1 cellular context compared by ENCODE assay signal in the genomic region with DNA sequence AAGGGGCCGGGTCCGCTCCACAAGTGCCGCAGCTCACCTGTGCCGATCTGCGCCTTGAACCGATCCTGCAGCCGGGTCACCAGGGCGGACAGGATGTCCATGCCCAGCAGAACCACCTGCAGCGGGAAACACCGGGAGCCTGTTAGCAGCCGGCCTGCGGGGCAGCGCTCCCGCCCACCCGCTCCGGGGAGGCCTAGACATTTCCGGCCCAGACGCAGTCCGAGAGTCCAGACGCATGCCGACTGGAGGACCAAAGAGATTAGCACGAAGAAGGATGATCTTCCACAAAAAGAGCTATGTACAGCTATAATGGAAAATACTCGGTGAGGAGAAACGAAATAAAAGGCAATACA.
A peak's percentile ranks its signal among the peaks of the same experiment; 100 is the strongest.
TF ChIP-seq lines count a peak whose summit lies in the region.

No MANE protein-coding gene starts in this region.

TF ChIP-seq in HepG2, 621 proteins besides CTCF, POLR2A, EP300 and RAD21 (continued from another document and continues in another):
- TF ChIP-seq, protein P1, sequence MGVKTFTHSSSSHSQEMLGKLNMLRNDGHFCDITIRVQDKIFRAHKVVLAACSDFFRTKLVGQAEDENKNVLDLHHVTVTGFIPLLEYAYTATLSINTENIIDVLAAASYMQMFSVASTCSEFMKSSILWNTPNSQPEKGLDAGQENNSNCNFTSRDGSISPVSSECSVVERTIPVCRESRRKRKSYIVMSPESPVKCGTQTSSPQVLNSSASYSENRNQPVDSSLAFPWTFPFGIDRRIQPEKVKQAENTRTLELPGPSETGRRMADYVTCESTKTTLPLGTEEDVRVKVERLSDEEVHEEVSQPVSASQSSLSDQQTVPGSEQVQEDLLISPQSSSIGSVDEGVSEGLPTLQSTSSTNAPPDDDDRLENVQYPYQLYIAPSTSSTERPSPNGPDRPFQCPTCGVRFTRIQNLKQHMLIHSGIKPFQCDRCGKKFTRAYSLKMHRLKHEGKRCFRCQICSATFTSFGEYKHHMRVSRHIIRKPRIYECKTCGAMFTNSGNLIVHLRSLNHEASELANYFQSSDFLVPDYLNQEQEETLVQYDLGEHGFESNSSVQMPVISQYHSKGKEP (CRISPR knock-in tag; IDR thresholded peaks at IDR 0.05), result no peak
- TF ChIP-seq XRCC5 (optimal IDR thresholded peaks at IDR 0.05; ENCODE audit: low read length) (no peak), NR2F2 (IDR thresholded peaks at IDR 0.05; ENCODE audit: borderline replicate concordance, low read depth) (no peak), CENPT (CRISPR knock-in tag; IDR thresholded peaks at IDR 0.05; ENCODE audit: low read depth) (no peak), PAF1 (CRISPR knock-in tag; IDR thresholded peaks at IDR 0.05) (no peak), IKZF1 (IDR thresholded peaks at IDR 0.05) (no peak), ZNF446 (CRISPR knock-in tag; IDR thresholded peaks at IDR 0.05) (no peak), SRY (CRISPR knock-in tag; IDR thresholded peaks at IDR 0.05) (peak; percentile 38; the same call in 1 of the 2 replicates), ZNF10 (CRISPR knock-in tag; IDR thresholded peaks at IDR 0.05; ENCODE audit: borderline replicate concordance, low read depth) (no peak), ZSCAN30 (CRISPR knock-in tag; IDR thresholded peaks at IDR 0.05) (no peak), CREM (IDR thresholded peaks at IDR 0.05) (no peak), CREM (CRISPR knock-in tag; IDR thresholded peaks at IDR 0.05) (no peak), THYN1 (CRISPR knock-in tag; IDR thresholded peaks at IDR 0.05; ENCODE audit: borderline replicate concordance, low read depth) (no peak), NR1H2 (CRISPR knock-in tag; IDR thresholded peaks at IDR 0.05; ENCODE audit: borderline replicate concordance, low read depth) (0 out of 2 replicates have a peak, but pooled peaks have one; percentile 31), FOXP1 (IDR thresholded peaks at IDR 0.05) (no peak), FOXP1 (CRISPR knock-in tag; IDR thresholded peaks at IDR 0.05) (no peak), NRL (CRISPR knock-in tag; IDR thresholded peaks at IDR 0.05; ENCODE audit: borderline replicate concordance) (peak; percentile 48; the same call in 1 of the 2 replicates), SIX1 (CRISPR knock-in tag; IDR thresholded peaks at IDR 0.05; ENCODE audit: borderline replicate concordance) (no peak), ZC3H13 (CRISPR knock-in tag; IDR thresholded peaks at IDR 0.05) (no peak), ZFP36L1 (CRISPR knock-in tag; IDR thresholded peaks at IDR 0.05) (no peak), FOXM1 (CRISPR knock-in tag; IDR thresholded peaks at IDR 0.05) (no peak), TOE1 (CRISPR knock-in tag; IDR thresholded peaks at IDR 0.05) (no peak), RELA (CRISPR knock-in tag; IDR thresholded peaks at IDR 0.05) (no peak), SAP130 (CRISPR knock-in tag; IDR thresholded peaks at IDR 0.05; ENCODE audit: low read depth) (peak; percentile 89), ZNF12 (CRISPR knock-in tag; IDR thresholded peaks at IDR 0.05) (peak; percentile 68; the same call in 1 of the 2 replicates), JUNB (CRISPR knock-in tag; IDR thresholded peaks at IDR 0.05; ENCODE audit: borderline replicate concordance) (no peak), SRSF1 (optimal IDR thresholded peaks at IDR 0.05; ENCODE audit: low read depth, low read length) (no peak), ZNF451 (CRISPR knock-in tag; IDR thresholded peaks at IDR 0.05) (no peak; the same call in 1 of the 2 replicates), ZSCAN22 (CRISPR knock-in tag; IDR thresholded peaks at IDR 0.05) (no peak), SOX6 (IDR thresholded peaks at IDR 0.05) (no peak), SOX6 (CRISPR knock-in tag; IDR thresholded peaks at IDR 0.05) (no peak), RXRA (CRISPR knock-in tag; IDR thresholded peaks at IDR 0.05) (peak; percentile 59), ZNF180 (CRISPR knock-in tag; IDR thresholded peaks at IDR 0.05; ENCODE audit: borderline replicate concordance, low read depth) (no peak), KMT2A (CRISPR knock-in tag; IDR thresholded peaks at IDR 0.05) (peak; percentile 61), ZSCAN20 (CRISPR knock-in tag; IDR thresholded peaks at IDR 0.05; ENCODE audit: borderline replicate concordance) (0 out of 2 replicates have a peak, but pooled peaks have one; percentile 59), ZNF616 (CRISPR knock-in tag; IDR thresholded peaks at IDR 0.05; ENCODE audit: low read depth) (0 out of 2 replicates have a peak, but pooled peaks have one; percentile 63), ZNF34 (CRISPR knock-in tag; IDR thresholded peaks at IDR 0.05; ENCODE audit: borderline replicate concordance) (0 out of 2 replicates have a peak, but pooled peaks have one; percentile 2), ZBTB7B (CRISPR knock-in tag; IDR thresholded peaks at IDR 0.05) (peak; percentile 86), ZNF350 (CRISPR knock-in tag; IDR thresholded peaks at IDR 0.05; ENCODE audit: borderline replicate concordance, low read depth) (no peak; the same call in 1 of the 2 replicates), FOXC1 (CRISPR knock-in tag; IDR thresholded peaks at IDR 0.05; ENCODE audit: borderline replicate concordance) (peak; percentile 77; the same call in 1 of the 2 replicates), SIN3A (IDR thresholded peaks at IDR 0.05; ENCODE audit: borderline replicate concordance, low read depth, low read length) (peak; percentile 87; the same call in 1 of the 2 replicates)
- TF ChIP-seq, protein P2, sequence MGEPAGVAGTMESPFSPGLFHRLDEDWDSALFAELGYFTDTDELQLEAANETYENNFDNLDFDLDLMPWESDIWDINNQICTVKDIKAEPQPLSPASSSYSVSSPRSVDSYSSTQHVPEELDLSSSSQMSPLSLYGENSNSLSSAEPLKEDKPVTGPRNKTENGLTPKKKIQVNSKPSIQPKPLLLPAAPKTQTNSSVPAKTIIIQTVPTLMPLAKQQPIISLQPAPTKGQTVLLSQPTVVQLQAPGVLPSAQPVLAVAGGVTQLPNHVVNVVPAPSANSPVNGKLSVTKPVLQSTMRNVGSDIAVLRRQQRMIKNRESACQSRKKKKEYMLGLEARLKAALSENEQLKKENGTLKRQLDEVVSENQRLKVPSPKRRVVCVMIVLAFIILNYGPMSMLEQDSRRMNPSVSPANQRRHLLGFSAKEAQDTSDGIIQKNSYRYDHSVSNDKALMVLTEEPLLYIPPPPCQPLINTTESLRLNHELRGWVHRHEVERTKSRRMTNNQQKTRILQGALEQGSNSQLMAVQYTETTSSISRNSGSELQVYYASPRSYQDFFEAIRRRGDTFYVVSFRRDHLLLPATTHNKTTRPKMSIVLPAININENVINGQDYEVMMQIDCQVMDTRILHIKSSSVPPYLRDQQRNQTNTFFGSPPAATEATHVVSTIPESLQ (CRISPR knock-in tag; conservative IDR thresholded peaks at IDR 0.05), result no peak
- TF ChIP-seq, protein P3, sequence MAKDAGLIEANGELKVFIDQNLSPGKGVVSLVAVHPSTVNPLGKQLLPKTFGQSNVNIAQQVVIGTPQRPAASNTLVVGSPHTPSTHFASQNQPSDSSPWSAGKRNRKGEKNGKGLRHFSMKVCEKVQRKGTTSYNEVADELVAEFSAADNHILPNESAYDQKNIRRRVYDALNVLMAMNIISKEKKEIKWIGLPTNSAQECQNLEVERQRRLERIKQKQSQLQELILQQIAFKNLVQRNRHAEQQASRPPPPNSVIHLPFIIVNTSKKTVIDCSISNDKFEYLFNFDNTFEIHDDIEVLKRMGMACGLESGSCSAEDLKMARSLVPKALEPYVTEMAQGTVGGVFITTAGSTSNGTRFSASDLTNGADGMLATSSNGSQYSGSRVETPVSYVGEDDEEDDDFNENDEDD (CRISPR knock-in tag; IDR thresholded peaks at IDR 0.05; ENCODE audit: borderline replicate concordance), result peak; percentile 76; the same call in 1 of the 2 replicates
- TF ChIP-seq, protein P4, sequence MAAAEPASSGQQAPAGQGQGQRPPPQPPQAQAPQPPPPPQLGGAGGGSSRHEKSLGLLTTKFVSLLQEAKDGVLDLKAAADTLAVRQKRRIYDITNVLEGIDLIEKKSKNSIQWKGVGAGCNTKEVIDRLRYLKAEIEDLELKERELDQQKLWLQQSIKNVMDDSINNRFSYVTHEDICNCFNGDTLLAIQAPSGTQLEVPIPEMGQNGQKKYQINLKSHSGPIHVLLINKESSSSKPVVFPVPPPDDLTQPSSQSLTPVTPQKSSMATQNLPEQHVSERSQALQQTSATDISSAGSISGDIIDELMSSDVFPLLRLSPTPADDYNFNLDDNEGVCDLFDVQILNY (CRISPR knock-in tag; conservative IDR thresholded peaks at IDR 0.05), result 0 out of 2 replicates have a peak, but pooled peaks have one; percentile 34
- TF ChIP-seq, protein P5, sequence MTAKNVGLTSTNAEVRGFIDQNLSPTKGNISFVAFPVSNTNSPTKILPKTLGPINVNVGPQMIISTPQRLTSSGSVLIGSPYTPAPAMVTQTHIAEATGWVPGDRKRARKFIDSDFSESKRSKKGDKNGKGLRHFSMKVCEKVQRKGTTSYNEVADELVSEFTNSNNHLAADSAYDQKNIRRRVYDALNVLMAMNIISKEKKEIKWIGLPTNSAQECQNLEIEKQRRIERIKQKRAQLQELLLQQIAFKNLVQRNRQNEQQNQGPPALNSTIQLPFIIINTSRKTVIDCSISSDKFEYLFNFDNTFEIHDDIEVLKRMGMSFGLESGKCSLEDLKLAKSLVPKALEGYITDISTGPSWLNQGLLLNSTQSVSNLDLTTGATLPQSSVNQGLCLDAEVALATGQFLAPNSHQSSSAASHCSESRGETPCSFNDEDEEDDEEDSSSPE (CRISPR knock-in tag; IDR thresholded peaks at IDR 0.05), result peak; percentile 65
- TF ChIP-seq, protein P6, sequence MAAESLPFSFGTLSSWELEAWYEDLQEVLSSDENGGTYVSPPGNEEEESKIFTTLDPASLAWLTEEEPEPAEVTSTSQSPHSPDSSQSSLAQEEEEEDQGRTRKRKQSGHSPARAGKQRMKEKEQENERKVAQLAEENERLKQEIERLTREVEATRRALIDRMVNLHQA (CRISPR knock-in tag; IDR thresholded peaks at IDR 0.05), result no peak
- TF ChIP-seq, protein P7, sequence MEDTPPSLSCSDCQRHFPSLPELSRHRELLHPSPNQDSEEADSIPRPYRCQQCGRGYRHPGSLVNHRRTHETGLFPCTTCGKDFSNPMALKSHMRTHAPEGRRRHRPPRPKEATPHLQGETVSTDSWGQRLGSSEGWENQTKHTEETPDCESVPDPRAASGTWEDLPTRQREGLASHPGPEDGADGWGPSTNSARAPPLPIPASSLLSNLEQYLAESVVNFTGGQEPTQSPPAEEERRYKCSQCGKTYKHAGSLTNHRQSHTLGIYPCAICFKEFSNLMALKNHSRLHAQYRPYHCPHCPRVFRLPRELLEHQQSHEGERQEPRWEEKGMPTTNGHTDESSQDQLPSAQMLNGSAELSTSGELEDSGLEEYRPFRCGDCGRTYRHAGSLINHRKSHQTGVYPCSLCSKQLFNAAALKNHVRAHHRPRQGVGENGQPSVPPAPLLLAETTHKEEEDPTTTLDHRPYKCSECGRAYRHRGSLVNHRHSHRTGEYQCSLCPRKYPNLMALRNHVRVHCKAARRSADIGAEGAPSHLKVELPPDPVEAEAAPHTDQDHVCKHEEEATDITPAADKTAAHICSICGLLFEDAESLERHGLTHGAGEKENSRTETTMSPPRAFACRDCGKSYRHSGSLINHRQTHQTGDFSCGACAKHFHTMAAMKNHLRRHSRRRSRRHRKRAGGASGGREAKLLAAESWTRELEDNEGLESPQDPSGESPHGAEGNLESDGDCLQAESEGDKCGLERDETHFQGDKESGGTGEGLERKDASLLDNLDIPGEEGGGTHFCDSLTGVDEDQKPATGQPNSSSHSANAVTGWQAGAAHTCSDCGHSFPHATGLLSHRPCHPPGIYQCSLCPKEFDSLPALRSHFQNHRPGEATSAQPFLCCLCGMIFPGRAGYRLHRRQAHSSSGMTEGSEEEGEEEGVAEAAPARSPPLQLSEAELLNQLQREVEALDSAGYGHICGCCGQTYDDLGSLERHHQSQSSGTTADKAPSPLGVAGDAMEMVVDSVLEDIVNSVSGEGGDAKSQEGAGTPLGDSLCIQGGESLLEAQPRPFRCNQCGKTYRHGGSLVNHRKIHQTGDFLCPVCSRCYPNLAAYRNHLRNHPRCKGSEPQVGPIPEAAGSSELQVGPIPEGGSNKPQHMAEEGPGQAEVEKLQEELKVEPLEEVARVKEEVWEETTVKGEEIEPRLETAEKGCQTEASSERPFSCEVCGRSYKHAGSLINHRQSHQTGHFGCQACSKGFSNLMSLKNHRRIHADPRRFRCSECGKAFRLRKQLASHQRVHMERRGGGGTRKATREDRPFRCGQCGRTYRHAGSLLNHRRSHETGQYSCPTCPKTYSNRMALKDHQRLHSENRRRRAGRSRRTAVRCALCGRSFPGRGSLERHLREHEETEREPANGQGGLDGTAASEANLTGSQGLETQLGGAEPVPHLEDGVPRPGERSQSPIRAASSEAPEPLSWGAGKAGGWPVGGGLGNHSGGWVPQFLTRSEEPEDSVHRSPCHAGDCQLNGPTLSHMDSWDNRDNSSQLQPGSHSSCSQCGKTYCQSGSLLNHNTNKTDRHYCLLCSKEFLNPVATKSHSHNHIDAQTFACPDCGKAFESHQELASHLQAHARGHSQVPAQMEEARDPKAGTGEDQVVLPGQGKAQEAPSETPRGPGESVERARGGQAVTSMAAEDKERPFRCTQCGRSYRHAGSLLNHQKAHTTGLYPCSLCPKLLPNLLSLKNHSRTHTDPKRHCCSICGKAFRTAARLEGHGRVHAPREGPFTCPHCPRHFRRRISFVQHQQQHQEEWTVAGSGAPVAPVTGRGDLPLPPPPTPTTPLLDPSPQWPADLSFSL (CRISPR knock-in tag; IDR thresholded peaks at IDR 0.05), result no peak
- TF ChIP-seq, protein P8, sequence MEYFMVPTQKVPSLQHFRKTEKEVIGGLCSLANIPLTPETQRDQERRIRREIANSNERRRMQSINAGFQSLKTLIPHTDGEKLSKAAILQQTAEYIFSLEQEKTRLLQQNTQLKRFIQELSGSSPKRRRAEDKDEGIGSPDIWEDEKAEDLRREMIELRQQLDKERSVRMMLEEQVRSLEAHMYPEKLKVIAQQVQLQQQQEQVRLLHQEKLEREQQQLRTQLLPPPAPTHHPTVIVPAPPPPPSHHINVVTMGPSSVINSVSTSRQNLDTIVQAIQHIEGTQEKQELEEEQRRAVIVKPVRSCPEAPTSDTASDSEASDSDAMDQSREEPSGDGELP (IDR thresholded peaks at IDR 0.05; ENCODE audit: borderline replicate concordance, low read depth), result peak; percentile 63
- TF ChIP-seq, protein P9, sequence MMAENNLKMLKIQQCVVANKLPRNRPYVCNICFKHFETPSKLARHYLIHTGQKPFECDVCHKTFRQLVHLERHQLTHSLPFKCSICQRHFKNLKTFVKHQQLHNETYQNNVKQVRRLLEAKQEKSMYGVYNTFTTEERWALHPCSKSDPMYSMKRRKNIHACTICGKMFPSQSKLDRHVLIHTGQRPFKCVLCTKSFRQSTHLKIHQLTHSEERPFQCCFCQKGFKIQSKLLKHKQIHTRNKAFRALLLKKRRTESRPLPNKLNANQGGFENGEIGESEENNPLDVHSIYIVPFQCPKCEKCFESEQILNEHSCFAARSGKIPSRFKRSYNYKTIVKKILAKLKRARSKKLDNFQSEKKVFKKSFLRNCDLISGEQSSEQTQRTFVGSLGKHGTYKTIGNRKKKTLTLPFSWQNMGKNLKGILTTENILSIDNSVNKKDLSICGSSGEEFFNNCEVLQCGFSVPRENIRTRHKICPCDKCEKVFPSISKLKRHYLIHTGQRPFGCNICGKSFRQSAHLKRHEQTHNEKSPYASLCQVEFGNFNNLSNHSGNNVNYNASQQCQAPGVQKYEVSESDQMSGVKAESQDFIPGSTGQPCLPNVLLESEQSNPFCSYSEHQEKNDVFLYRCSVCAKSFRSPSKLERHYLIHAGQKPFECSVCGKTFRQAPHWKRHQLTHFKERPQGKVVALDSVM (CRISPR knock-in tag; IDR thresholded peaks at IDR 0.05), result peak; percentile 60; the same call in 1 of the 2 replicates
- TF ChIP-seq, protein P10, sequence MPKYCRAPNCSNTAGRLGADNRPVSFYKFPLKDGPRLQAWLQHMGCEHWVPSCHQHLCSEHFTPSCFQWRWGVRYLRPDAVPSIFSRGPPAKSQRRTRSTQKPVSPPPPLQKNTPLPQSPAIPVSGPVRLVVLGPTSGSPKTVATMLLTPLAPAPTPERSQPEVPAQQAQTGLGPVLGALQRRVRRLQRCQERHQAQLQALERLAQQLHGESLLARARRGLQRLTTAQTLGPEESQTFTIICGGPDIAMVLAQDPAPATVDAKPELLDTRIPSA (CRISPR knock-in tag; IDR thresholded peaks at IDR 0.05; ENCODE audit: borderline replicate concordance), result no peak
